Comparison of ENCODE assay signal across 1 cellular context in genomic region chr17:45759761-45760160, GRCh38.
TF ChIP-seq lines count a peak whose summit lies in the region.

No MANE protein-coding gene starts in this region.

TF ChIP-seq in A549, 52 proteins besides CTCF, POLR2A, EP300 and RAD21 (continued from another document):
- TF ChIP-seq REST (IDR thresholded peaks at IDR 0.05), result no peak
- TF ChIP-seq BHLHE40 (IDR thresholded peaks at IDR 0.05; ENCODE audit: low read depth, low read length), result no peak
- peak; percentile 48; the same call in 1 of the 2 replicates for TF ChIP-seq MAX (IDR thresholded peaks at IDR 0.05)
TF ChIP-seq in A549: peak in this region for 2.
